In the genomic region with DNA sequence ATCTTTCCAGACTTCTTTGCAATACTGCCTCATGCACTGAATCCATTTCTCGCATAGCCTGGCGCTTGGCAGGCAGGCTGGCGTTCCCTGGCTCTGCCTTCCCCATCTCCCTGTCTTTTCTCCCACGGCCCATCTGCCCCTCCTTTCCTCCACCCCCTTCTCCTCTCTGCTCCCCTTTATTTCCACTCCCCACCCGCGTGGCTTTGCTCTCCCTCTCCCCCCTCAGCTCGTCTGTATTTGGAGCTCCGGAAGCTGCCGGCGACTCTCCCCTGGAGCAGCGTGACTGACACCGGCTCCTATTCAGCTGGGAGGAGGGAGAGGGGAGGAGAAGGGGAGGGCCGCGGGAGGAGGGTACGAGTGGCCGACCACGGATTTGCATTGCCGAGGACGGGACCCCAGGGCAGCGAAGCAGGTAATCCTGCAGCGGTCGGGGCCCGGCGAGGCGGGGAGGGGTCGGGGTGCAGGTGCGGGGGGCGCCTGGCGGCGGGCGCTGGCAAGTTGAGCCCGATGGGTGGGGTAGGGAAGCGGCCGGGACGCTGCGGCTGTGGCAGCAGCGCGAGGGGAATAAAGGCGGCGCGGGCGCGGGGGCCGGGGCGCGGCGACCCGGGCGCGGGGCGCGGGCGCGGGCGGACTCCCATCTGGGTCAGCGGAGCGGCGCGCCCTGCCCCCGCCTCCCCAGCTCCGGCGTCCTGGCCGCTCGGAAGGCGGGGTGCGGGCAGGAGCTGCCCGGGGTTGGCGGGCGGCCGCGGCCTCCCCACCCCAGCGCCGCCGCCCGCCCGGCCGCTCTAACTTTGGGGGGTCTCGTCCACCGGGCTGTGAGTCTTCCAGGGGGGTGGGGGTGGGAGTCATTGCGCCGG, we compare ENCODE assay signal across 8 cellular contexts. TPM values are rescaled to one million over a fixed set of nuclear protein-coding genes. Genes with fewer than 3 reads are reported as not detected.
DNase-seq lines count a peak whose midpoint lies in the region; ATAC-seq and TF ChIP-seq lines count a peak whose summit lies in the region.

A gene with protein sequence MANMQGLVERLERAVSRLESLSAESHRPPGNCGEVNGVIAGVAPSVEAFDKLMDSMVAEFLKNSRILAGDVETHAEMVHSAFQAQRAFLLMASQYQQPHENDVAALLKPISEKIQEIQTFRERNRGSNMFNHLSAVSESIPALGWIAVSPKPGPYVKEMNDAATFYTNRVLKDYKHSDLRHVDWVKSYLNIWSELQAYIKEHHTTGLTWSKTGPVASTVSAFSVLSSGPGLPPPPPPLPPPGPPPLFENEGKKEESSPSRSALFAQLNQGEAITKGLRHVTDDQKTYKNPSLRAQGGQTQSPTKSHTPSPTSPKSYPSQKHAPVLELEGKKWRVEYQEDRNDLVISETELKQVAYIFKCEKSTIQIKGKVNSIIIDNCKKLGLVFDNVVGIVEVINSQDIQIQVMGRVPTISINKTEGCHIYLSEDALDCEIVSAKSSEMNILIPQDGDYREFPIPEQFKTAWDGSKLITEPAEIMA (plus strand): TSS at position 261 of the 857 bp plus-strand sequence. CDS start 27,961 bp downstream, outside the sequence.

- H3K14ac ChIP-seq in mesenchymal stem cell (ENCODE audit: low read length in 2 of 2): peak within 1 kb of the TSS in 1 of 2 experiments; percentile 26

- H3K27me3 Mint-ChIP-seq in CD14-positive monocyte (ENCODE audit: low read depth in 3 of 3) (peaks cover 42 to 53% (median 52%) of the 10 kb centered on the region in 3 donors), T-helper 17 cell (peaks cover 49% of the 10 kb centered on the region)

- H3K4me3 ChIP-seq in HUES48 (ENCODE audit: low read depth, low read length) (peak within 1 kb of the TSS; percentile 78), esophagus (ENCODE audit: low read depth in 1 of 2, low read length in 2 of 2) (peak within 1 kb of the TSS; percentile 58 to 86), mesenchymal stem cell (ENCODE audit: insufficient read depth in 1 of 2, low read depth in 1 of 2, low read length in 2 of 2) (peak within 1 kb of the TSS; percentile 77), thyroid gland (replicated peaks in 1 of 3) (peak within 1 kb of the TSS; percentile 75 to 84 (median 81))

- TF ChIP-seq POLR2A in thyroid gland (IDR thresholded peaks at IDR 0.05): peak in 1 of 2 donors; percentile 55

- peaks cover 2 to 4% of the 10 kb centered on the region in 2 donors for H3K36me3 Mint-ChIP-seq in CD14-positive monocyte
- H3K36me3 Mint-ChIP-seq in T-helper 17 cell (ENCODE audit: low read depth): no peaks in the 10 kb centered on the region

- H3K27ac ChIP-seq in HUES48 (ENCODE audit: low read depth, low read length) (peak within 1 kb of the TSS; percentile 95), esophagus (ENCODE audit: low read depth in 2 of 2, low read length in 1 of 2) (peak within 1 kb of the TSS; percentile 83 to 85), mesenchymal stem cell (ENCODE audit: low read length, poor library complexity, severe bottlenecking) (peak within 1 kb of the TSS; percentile 86), thyroid gland (peak within 1 kb of the TSS; percentile 90 to 95 (median 92))

- H3K4me3 Mint-ChIP-seq in CD14-positive monocyte (peak within 1 kb of the TSS; percentile 70 to 88), T-helper 17 cell (peak within 1 kb of the TSS; percentile 80)

- H2BK5ac ChIP-seq in mesenchymal stem cell (ENCODE audit: low read depth, low read length, poor library complexity, severe bottlenecking): peak within 1 kb of the TSS; percentile 67

- peak within 1 kb of the TSS; percentile 69 for H3K4me2 ChIP-seq in mesenchymal stem cell (ENCODE audit: low read length, poor library complexity, severe bottlenecking)

- H3K4me1 ChIP-seq in HUES48 (ENCODE audit: control insufficient read depth, insufficient read depth, low read length) (0 out of 2 replicates have a peak, but pooled peaks cover 12% of the 10 kb centered on the region), esophagus (ENCODE audit: control insufficient read depth in 2 of 2, insufficient read depth in 2 of 2, low read length in 1 of 2) (peaks cover 0 to 3% of the 10 kb centered on the region in 2 donors), mesenchymal stem cell (ENCODE audit: control insufficient read depth, insufficient read depth, low read depth, low read length) (no peaks in the 10 kb centered on the region), thyroid gland (peaks cover 4 to 5% of the 10 kb centered on the region in 2 donors)

- 0 to 2% methylated on average over 39 to 81 of the region's 81 CpGs for WGBS in esophagus, 2 donors
- WGBS in mesenchymal stem cell: under 1% methylated on average over 49 of the region's 81 CpGs
- 1 to 3% methylated on average over 22 to 29 of the region's 81 CpGs for WGBS in thyroid gland, 2 donors

- DNase-seq in CD14-positive monocyte (ENCODE audit: low spot score): no peak
- DNase-seq in T-helper 17 cell: no peak
- peak; percentile 75 for DNase-seq in mesenchymal stem cell
- peak; percentile 81 for DNase-seq in thyroid gland
- no peak for DNase-seq in GDM1 (lab: John Stamatoyannopoulos, UW)

- peak within 1 kb of the TSS; percentile 82 for H2BK15ac ChIP-seq in mesenchymal stem cell (ENCODE audit: low read depth, poor library complexity, severe bottlenecking)

- TF ChIP-seq CTCF in CD14-positive monocyte (IDR thresholded peaks at IDR 0.05): no peak
- no peak for TF ChIP-seq CTCF in thyroid gland (IDR thresholded peaks at IDR 0.05)

- H3K9ac ChIP-seq in HUES48 (ENCODE audit: low read depth, low read length) (peak within 1 kb of the TSS; percentile 64), mesenchymal stem cell (ENCODE audit: low read length) (peak within 1 kb of the TSS; percentile 78)

- peak within 1 kb of the TSS; percentile 79 for H2AFZ ChIP-seq in mesenchymal stem cell (ENCODE audit: low read depth, low read length)

- ATAC-seq in T-helper 17 cell (no peak), GM21529 (IDR thresholded peaks at IDR 0.05; ENCODE audit: unreplicated experiment) (no peak)

- H3K36me3 ChIP-seq in HUES48 (ENCODE audit: control insufficient read depth, insufficient read depth, low read length): no peaks in the 10 kb centered on the region
- H3K36me3 ChIP-seq in esophagus (ENCODE audit: control insufficient read depth in 2 of 2, insufficient read depth in 2 of 2, low read length in 1 of 2): no peaks in the 10 kb centered on the region
- H3K36me3 ChIP-seq in mesenchymal stem cell (ENCODE audit: control insufficient read depth in 1 of 2, insufficient read depth in 2 of 2, low read depth in 1 of 2, low read length in 2 of 2): no peaks in the 10 kb centered on the region
- no peaks in the 10 kb centered on the region for H3K36me3 ChIP-seq in thyroid gland

- peak within 1 kb of the TSS; percentile 69 for H4K8ac ChIP-seq in mesenchymal stem cell (ENCODE audit: low read length)

- H3K27ac Mint-ChIP-seq in CD14-positive monocyte (peak within 1 kb of the TSS in 1 of 7 donors; percentile 15), T-helper 17 cell (no peak within 1 kb of the TSS)

- no peak within 1 kb of the TSS for H3K23ac ChIP-seq in mesenchymal stem cell (ENCODE audit: low read length in 2 of 2)

- peak within 1 kb of the TSS; percentile 27 to 77 for H2BK12ac ChIP-seq in mesenchymal stem cell (ENCODE audit: low read length in 2 of 2)

- intact Hi-C loops in CD14-positive monocyte (cut with micrococcal nuclease) (no loop called here), thyroid gland (cut with DNase I) (loop anchor here (10.0 kb wide), 1 partner anchor 109 kb away; a partner anchor contains a TSS)

- peak within 1 kb of the TSS in 1 of 2 experiments; percentile 21 for H3K4ac ChIP-seq in mesenchymal stem cell (ENCODE audit: low read depth in 1 of 2, low read length in 2 of 2)

- H4K91ac ChIP-seq in mesenchymal stem cell (ENCODE audit: low read length): peak within 1 kb of the TSS; percentile 85

- H3K9me3 Mint-ChIP-seq in CD14-positive monocyte: peaks cover 0 to 27% (median 8%) of the 10 kb centered on the region in 7 donors

- H3K4me1 Mint-ChIP-seq in CD14-positive monocyte (peaks cover 7% of the 10 kb centered on the region), T-helper 17 cell (peaks cover 8% of the 10 kb centered on the region)

- H3K79me1 ChIP-seq in mesenchymal stem cell (replicated peaks; ENCODE audit: low read length, poor library complexity, severe bottlenecking): peaks cover 3% of the 10 kb centered on the region

- no peak within 1 kb of the TSS for H2AK5ac ChIP-seq in mesenchymal stem cell (ENCODE audit: low read length, severe bottlenecking)

- H3K9me3 ChIP-seq in HUES48 (ENCODE audit: control insufficient read depth, insufficient read depth, low read length): peaks cover 5% of the 10 kb centered on the region; the same call in 1 of the 2 replicates
- no peaks in the 10 kb centered on the region for H3K9me3 ChIP-seq in T-helper 17 cell (ENCODE audit: control insufficient read depth, low read length, poor library complexity, severe bottlenecking)
- no peaks in the 10 kb centered on the region for H3K9me3 ChIP-seq in esophagus (ENCODE audit: control insufficient read depth in 2 of 2, insufficient read depth in 1 of 2, low read depth in 1 of 2, low read length in 1 of 2)
- no peaks in the 10 kb centered on the region for H3K9me3 ChIP-seq in mesenchymal stem cell (ENCODE audit: control insufficient read depth, low read length)
- H3K9me3 ChIP-seq in thyroid gland: no peaks in the 10 kb centered on the region

- H2BK120ac ChIP-seq in mesenchymal stem cell (ENCODE audit: low read depth, low read length): peak within 1 kb of the TSS; percentile 98

- H3K18ac ChIP-seq in mesenchymal stem cell (ENCODE audit: low read depth in 1 of 2, low read length in 2 of 2): peak within 1 kb of the TSS; percentile 59 to 71

- no peaks in the 10 kb centered on the region; the same call in 1 of the 2 replicates for H3K27me3 ChIP-seq in HUES48 (ENCODE audit: control insufficient read depth, insufficient read depth, low read length)
- peaks cover 0 to 3% of the 10 kb centered on the region in 2 donors for H3K27me3 ChIP-seq in esophagus (ENCODE audit: control insufficient read depth in 1 of 2, insufficient read depth in 2 of 2, low read length in 2 of 2)
- H3K27me3 ChIP-seq in mesenchymal stem cell (ENCODE audit: control insufficient read depth in 1 of 2, insufficient read depth in 1 of 2, low read length in 2 of 2): peaks cover 0 to 12% of the 10 kb centered on the region in 2 experiments
- no peaks in the 10 kb centered on the region for H3K27me3 ChIP-seq in thyroid gland

RNA-seq across cellular contexts. Expression of the gene that starts here (rescaled TPM):
- not detected for polyA plus RNA-seq in CD14-positive monocyte
- not detected for total RNA-seq in T-helper 17 cell
- 1 to 10 TPM; 4.8 to 5.7 TPM for polyA plus RNA-seq in esophagus
- polyA plus RNA-seq in mesenchymal stem cell (2013, experiment 1 of 2): 39.1 TPM
- 39.0 TPM for polyA plus RNA-seq in mesenchymal stem cell (2013, experiment 2 of 2)
- 10 to 100 TPM in 2 of 4 donors, 1 to 10 TPM in 2; 3.2 to 16.2 (median 10.6) TPM for total RNA-seq in thyroid gland

Comparison
In these comparisons a context has a peak if more than half of its experiments do, and no peak if none do; other contexts are left out.
1. RNA of the gene that starts here (total RNA-seq): 3.2 to 16.2 TPM in thyroid gland; not detected in T-helper 17 cell; every median in the first group is over 4 times any median in the second.
2. RNA of the gene that starts here (polyA plus RNA-seq): 4.8 to 5.7 TPM in esophagus; not detected in CD14-positive monocyte; every median in the first group is over 4 times any median in the second.
3. DNase-seq: peak in mesenchymal stem cell (single experiment) and thyroid gland (2 of 2); none in CD14-positive monocyte (single experiment), T-helper 17 cell (0 of 3) and GDM1 (single experiment).
4. Peak in every context shown above with its lines, with median percentiles within 50 percentile points of each other: H3K27ac ChIP-seq and H3K4me3 ChIP-seq.